Comparison of ENCODE assay signal across 8 cellular contexts in the genomic region with DNA sequence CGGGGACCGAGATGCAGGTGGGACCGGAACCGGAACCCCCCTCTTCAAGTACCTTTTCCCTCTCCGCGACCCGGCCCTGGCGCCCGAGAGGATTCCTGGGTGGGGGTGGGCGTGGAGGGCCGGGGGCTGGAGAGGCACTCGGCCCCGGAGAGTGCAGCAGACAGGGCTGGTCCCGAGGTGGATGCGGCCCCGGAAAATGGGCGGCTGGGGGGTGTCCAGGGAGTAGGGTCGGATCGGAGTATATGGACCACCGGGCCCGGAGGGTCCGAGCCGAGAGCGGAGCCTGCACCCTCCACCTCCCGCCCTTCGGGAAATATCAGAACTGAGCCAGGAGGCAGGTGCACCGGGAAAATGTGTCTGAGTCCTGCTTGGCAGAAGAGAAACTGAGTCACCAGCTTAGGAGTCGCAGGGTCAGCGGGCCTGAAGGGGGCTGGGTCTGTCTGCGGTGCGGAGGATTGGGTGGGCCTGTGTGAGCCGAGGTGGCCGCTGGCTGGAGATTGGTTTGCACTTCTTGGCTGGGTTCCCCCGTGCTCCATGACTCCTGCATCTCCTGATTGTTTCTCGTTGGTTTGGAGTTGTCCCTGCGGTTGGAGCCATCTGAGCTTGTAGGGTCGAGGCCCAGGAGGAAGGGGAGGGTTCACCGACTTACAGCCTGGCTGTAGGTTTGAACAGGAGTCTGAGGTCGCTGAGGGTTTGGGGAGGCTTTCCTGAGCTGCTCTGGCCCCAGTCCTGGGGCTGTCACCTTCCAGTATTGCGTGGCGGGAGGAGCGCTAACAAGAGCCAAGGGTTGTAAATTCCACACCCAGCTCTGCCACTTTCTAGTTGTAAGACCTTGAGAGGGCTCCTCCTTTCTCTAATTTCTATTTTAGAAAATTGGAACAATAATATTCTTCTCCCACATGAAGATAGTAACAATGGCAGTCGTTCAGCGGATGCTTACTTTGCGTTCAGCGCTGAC. TPM values are rescaled to one million over a fixed set of nuclear protein-coding genes. Genes with fewer than 3 reads are reported as not detected.
DNase-seq lines count a peak whose midpoint lies in the region; TF ChIP-seq lines count a peak whose summit lies in the region.

No MANE protein-coding gene starts in this region.

- H3K36me3 Mint-ChIP-seq in activated CD4-positive, alpha-beta memory T cell treated with anti-CD3 and anti-CD28 coated beads, Interleukin-2, amount 10 ng/mL, durations not matched to agents 7 days and 5 days (ENCODE audit: low read depth) = peaks cover 21% of the 10 kb centered on the region
- H3K36me3 Mint-ChIP-seq in progenitor cell of endocrine pancreas (ENCODE audit: insufficient read depth) = peaks cover 4% of the 10 kb centered on the region

- no peaks in the 10 kb centered on the region for H3K9me2 ChIP-seq in GM23248 (ENCODE audit: insufficient read depth)

- H3K27ac ChIP-seq in GM23248 = peak overlapping the region; percentile 86

- H3K9me3 ChIP-seq in GM23248 (ENCODE audit: low read depth) = no peaks in the 10 kb centered on the region

- H4K20me1 ChIP-seq in GM23248 (ENCODE audit: insufficient read depth) = no peaks in the 10 kb centered on the region

- no peak for TF ChIP-seq CTCF in AG04449 (IDR thresholded peaks at IDR 0.05; ENCODE audit: insufficient read depth, low read length, missing control alignments)
- no peak for TF ChIP-seq CTCF in progenitor cell of endocrine pancreas (IDR thresholded peaks at IDR 0.05; ENCODE audit: unreplicated experiment)

- H3K4me2 ChIP-seq in GM23248 (ENCODE audit: unreplicated experiment) = peak overlapping the region; percentile 86

- peak overlapping the region; percentile 87 for H3K4me3 Mint-ChIP-seq in activated CD4-positive, alpha-beta memory T cell treated with anti-CD3 and anti-CD28 coated beads, Interleukin-2, amount 10 ng/mL, durations not matched to agents 7 days and 5 days
- peak overlapping the region; percentile 98 for H3K4me3 Mint-ChIP-seq in progenitor cell of endocrine pancreas (ENCODE audit: low read depth)

- peaks cover 54% of the 10 kb centered on the region for H3K79me2 ChIP-seq in GM23248 (ENCODE audit: insufficient read depth)

- H3K4me1 Mint-ChIP-seq in activated CD4-positive, alpha-beta memory T cell treated with anti-CD3 and anti-CD28 coated beads, Interleukin-2, amount 10 ng/mL, durations not matched to agents 7 days and 5 days = peaks cover 35% of the 10 kb centered on the region
- H3K4me1 Mint-ChIP-seq in progenitor cell of endocrine pancreas (ENCODE audit: low read depth) = peaks cover 12% of the 10 kb centered on the region

- peak overlapping the region; percentile 90 for H3K27ac Mint-ChIP-seq in activated CD4-positive, alpha-beta memory T cell treated with anti-CD3 and anti-CD28 coated beads, Interleukin-2, amount 10 ng/mL, durations not matched to agents 7 days and 5 days
- peak overlapping the region; percentile 100 for H3K27ac Mint-ChIP-seq in progenitor cell of endocrine pancreas

- H3K4me3 ChIP-seq in AG04449 (ENCODE audit: low read depth, low read length) (peak overlapping the region; percentile 88), GM23248 (peak overlapping the region; percentile 90)

- H3K27me3 Mint-ChIP-seq in activated CD4-positive, alpha-beta memory T cell treated with anti-CD3 and anti-CD28 coated beads, Interleukin-2, amount 10 ng/mL, durations not matched to agents 7 days and 5 days = no peaks in the 10 kb centered on the region
- H3K27me3 Mint-ChIP-seq in progenitor cell of endocrine pancreas = no peaks in the 10 kb centered on the region

- peak overlapping the region; percentile 93 for H2AFZ ChIP-seq in GM23248

- no peak for DNase-seq in AG04449 (ENCODE audit: low read depth, low spot score)
- peak; percentile 83 for DNase-seq in GM23248
- peak; percentile 26 for DNase-seq in activated CD4-positive, alpha-beta memory T cell treated with anti-CD3 and anti-CD28 coated beads, Interleukin-2, amount 10 ng/mL, durations not matched to agents 7 days and 5 days
- DNase-seq in globus pallidus (ENCODE audit: low spot score) = peak; percentile 15
- no peak for DNase-seq in progenitor cell of endocrine pancreas (ENCODE audit: low spot score, unreplicated experiment)
- no peak for DNase-seq in D341Med (ENCODE audit: low spot score)
- DNase-seq in NCI-H2196 (lab: John Stamatoyannopoulos, UW; ENCODE audit: unreplicated experiment) = no peak
- no peak for DNase-seq in NCI-H510A treated with DMSO at 0.1 percent for 48 hours (lab: John Stamatoyannopoulos, UW)

- H3F3A ChIP-seq in GM23248 (ENCODE audit: insufficient read depth) = peaks cover 4% of the 10 kb centered on the region; the same call in 1 of the 2 replicates

- no peaks in the 10 kb centered on the region for H3K9me3 Mint-ChIP-seq in activated CD4-positive, alpha-beta memory T cell treated with anti-CD3 and anti-CD28 coated beads, Interleukin-2, amount 10 ng/mL, durations not matched to agents 7 days and 5 days
- H3K9me3 Mint-ChIP-seq in progenitor cell of endocrine pancreas (ENCODE audit: low read depth) = no peaks in the 10 kb centered on the region

- in situ Hi-C loops in GM23248 (cut with MboI) = no loop called here

- 0 out of 2 replicates have a peak, but pooled peaks cover 16% of the 10 kb centered on the region for H3K4me1 ChIP-seq in GM23248 (ENCODE audit: insufficient read depth)

- H3K36me3 ChIP-seq in GM23248 (ENCODE audit: low read depth) = peaks cover 8% of the 10 kb centered on the region; the same call in 1 of the 2 replicates

- WGBS in GM23248 (ENCODE audit: low coverage in 1 of 2, low lambda C conversion rate in 2 of 2, missing lambda C conversion rate in 2 of 2), 2 experiments = 7 to 9% methylated on average over 32 to 46 of the region's 46 CpGs

- CTCF ChIA-PET in AG04449 (lab: Yijun Ruan, JAX) = interaction anchor here (0.6 to 3.1 kb wide), 8 partner anchors 9 to 110 kb away, joined by 3 to 15 read pairs (median 6); no protein-coding TSS in a partner anchor
- CTCF ChIA-PET in activated CD4-positive, alpha-beta memory T cell treated with anti-CD3 and anti-CD28 coated beads, Interleukin-2, amount 10 ng/mL, durations not matched to agents 7 days and 5 days (lab: Charles Lee) = interaction anchor here (1.1 to 4.1 kb wide), 6 partner anchors 9 to 81 kb away, joined by 3 to 45 read pairs (median 6); a partner anchor contains a TSS

- peak overlapping the region; percentile 91 for H3K9ac ChIP-seq in GM23248

- H3K27me3 ChIP-seq in GM23248 (replicated peaks; ENCODE audit: insufficient read depth) = no peaks in the 10 kb centered on the region

- POLR2A ChIA-PET in AG04449 (lab: Yijun Ruan, JAX) = interaction anchor here (1.0 to 2.9 kb wide), 6 partner anchors 11 to 42 kb away, joined by 3 to 17 read pairs (median 6); a partner anchor contains a TSS
- POLR2A ChIA-PET in activated CD4-positive, alpha-beta memory T cell treated with anti-CD3 and anti-CD28 coated beads, Interleukin-2, amount 10 ng/mL, durations not matched to agents 7 days and 5 days (lab: Charles Lee) = interaction anchor here (0.6 to 7.0 kb wide), 16 partner anchors 10 to 211 kb away, joined by 3 to 136 read pairs (median 12); a partner anchor contains a TSS

RNA-seq across cellular contexts. Expression of a gene that starts 0.6 kb away (rescaled TPM):
- total RNA-seq in GM23248 (2014; rRNA removed; shearing (Covaris generic)) = 16.8 and 21.8 TPM in 2 replicates
- 8.4 and 8.8 TPM in 2 replicates for polyA plus RNA-seq in GM23248 (2016; fragmentation: Nextera tagmentation; extraction: Ambion mirVana)
- 10 to 100 TPM; 44.4 to 45.1 TPM for total RNA-seq in activated CD4-positive, alpha-beta memory T cell treated with anti-CD3 and anti-CD28 coated beads, Interleukin-2, amount 10 ng/mL, durations not matched to agents 7 days and 5 days
- total RNA-seq in progenitor cell of endocrine pancreas = 72.8 and 75.1 TPM in 2 replicates

RNA-seq across cellular contexts. Expression of a gene that starts 14.1 kb away (rescaled TPM):
- total RNA-seq in GM23248 (2014; rRNA removed; shearing (Covaris generic)) = 0.11 TPM in 1 of 2 replicates, not detected in the other
- 0.09 and 0.10 TPM in 2 replicates for polyA plus RNA-seq in GM23248 (2016; fragmentation: Nextera tagmentation; extraction: Ambion mirVana)
- 1 to 10 TPM; 1.6 to 2.5 TPM for total RNA-seq in activated CD4-positive, alpha-beta memory T cell treated with anti-CD3 and anti-CD28 coated beads, Interleukin-2, amount 10 ng/mL, durations not matched to agents 7 days and 5 days
- total RNA-seq in progenitor cell of endocrine pancreas = 2.7 and 3.0 TPM in 2 replicates

RNA-seq across cellular contexts. Expression of a gene that starts 18.1 kb away (rescaled TPM):
- total RNA-seq in GM23248 (2014; rRNA removed; shearing (Covaris generic)) = 95.2 and 107 TPM in 2 replicates
- 141 and 148 TPM in 2 replicates for polyA plus RNA-seq in GM23248 (2016; fragmentation: Nextera tagmentation; extraction: Ambion mirVana)
- total RNA-seq in activated CD4-positive, alpha-beta memory T cell treated with anti-CD3 and anti-CD28 coated beads, Interleukin-2, amount 10 ng/mL, durations not matched to agents 7 days and 5 days = 100 to 1,000 TPM; 107 TPM
- 158 and 168 TPM in 2 replicates for total RNA-seq in progenitor cell of endocrine pancreas

RNA-seq across cellular contexts. Expression of a gene that starts 41.4 kb away (rescaled TPM):
- 37.2 and 43.1 TPM in 2 replicates for total RNA-seq in GM23248 (2014; rRNA removed; shearing (Covaris generic))
- 50.7 and 53.1 TPM in 2 replicates for polyA plus RNA-seq in GM23248 (2016; fragmentation: Nextera tagmentation; extraction: Ambion mirVana)
- total RNA-seq in activated CD4-positive, alpha-beta memory T cell treated with anti-CD3 and anti-CD28 coated beads, Interleukin-2, amount 10 ng/mL, durations not matched to agents 7 days and 5 days = 100 to 1,000 TPM; 255 to 267 TPM
- total RNA-seq in progenitor cell of endocrine pancreas = 248 and 256 TPM in 2 replicates

Comparison
In these comparisons a context has a peak if more than half of its experiments do, and no peak if none do; other contexts are left out.
1. DNase-seq: peak in GM23248 (single experiment), activated CD4-positive, alpha-beta memory T cell treated with anti-CD3 and anti-CD28 coated beads, Interleukin-2, amount 10 ng/mL, durations not matched to agents 7 days and 5 days (single experiment) and globus pallidus (single experiment); none in AG04449 (single experiment), progenitor cell of endocrine pancreas (single experiment), D341Med (single experiment), NCI-H2196 (single experiment) and NCI-H510A treated with DMSO at 0.1 percent for 48 hours (single experiment).